Comparison of ENCODE assay signal across 2 cellular contexts in genomic region chr1:43783096-43783670, GRCh38.
TF ChIP-seq lines count a peak whose summit lies in the region.

No MANE protein-coding gene starts in this region.

TF ChIP-seq in HCT116, 20 proteins besides CTCF, POLR2A, EP300 and RAD21 (continued from another document):
- TF ChIP-seq REST (IDR thresholded peaks at IDR 0.05; ENCODE audit: low read depth): no peak
- no peak for TF ChIP-seq ATF3 (IDR thresholded peaks at IDR 0.05)
- TF ChIP-seq EZH2 (IDR thresholded peaks at IDR 0.05): no peak
- TF ChIP-seq SIN3A (IDR thresholded peaks at IDR 0.05; ENCODE audit: low read depth): no peak
- no peak for TF ChIP-seq CBX3 (IDR thresholded peaks at IDR 0.05; ENCODE audit: low read depth)
- TF ChIP-seq MAX (IDR thresholded peaks at IDR 0.05): no peak
- TF ChIP-seq POLR2AphosphoS5 (IDR thresholded peaks at IDR 0.05; ENCODE audit: low read depth, low read length): no peak
- TF ChIP-seq EZH2phosphoT487 (IDR thresholded peaks at IDR 0.05; ENCODE audit: borderline replicate concordance): no peak
- TF ChIP-seq ZNF274 (IDR thresholded peaks at IDR 0.05; ENCODE audit: low read depth, low read length): no peak
- TF ChIP-seq TCF7L2 (IDR thresholded peaks at IDR 0.05; ENCODE audit: borderline replicate concordance, extremely low read depth, insufficient read depth, insufficient read length): no peak
- no peak for TF ChIP-seq ZFX (IDR thresholded peaks at IDR 0.05)
- no peak for TF ChIP-seq YY1 (IDR thresholded peaks at IDR 0.05; ENCODE audit: extremely low read depth, insufficient replicate concordance, low read depth, low read length)
- TF ChIP-seq FOSL1 (IDR thresholded peaks at IDR 0.05; ENCODE audit: low read depth): no peak
- TF ChIP-seq CEBPB (IDR thresholded peaks at IDR 0.05; ENCODE audit: low read depth): no peak

TF ChIP-seq in GM23338, 12 proteins besides CTCF, POLR2A, EP300 and RAD21:
- TF ChIP-seq REST (IDR thresholded peaks at IDR 0.05; ENCODE audit: unreplicated experiment) (no peak), NANOG (IDR thresholded peaks at IDR 0.05; ENCODE audit: borderline replicate concordance) (no peak), CREB1 (CRISPR knock-in tag; IDR thresholded peaks at IDR 0.05; ENCODE audit: low read depth) (no peak), ZNF331 (CRISPR knock-in tag; IDR thresholded peaks at IDR 0.05; ENCODE audit: low read depth) (no peak), ZNF462 (CRISPR knock-in tag; IDR thresholded peaks at IDR 0.05) (no peak), JUNB (IDR thresholded peaks at IDR 0.05; ENCODE audit: unreplicated experiment) (no peak), STAT1 (IDR thresholded peaks at IDR 0.05; ENCODE audit: unreplicated experiment) (no peak), EZH2phosphoT487 (IDR thresholded peaks at IDR 0.05; ENCODE audit: unreplicated experiment) (no peak), EZH2 (IDR thresholded peaks at IDR 0.05; ENCODE audit: low read depth, unreplicated experiment) (no peak), POLR2AphosphoS5 (IDR thresholded peaks at IDR 0.05; ENCODE audit: low read depth) (no peak), ETS1 (IDR thresholded peaks at IDR 0.05) (no peak), ZNF114 (CRISPR knock-in tag; IDR thresholded peaks at IDR 0.05) (no peak)
